In genomic region chr7:6015917-6016652, GRCh38 we compare ENCODE assay signal across 7 cellular contexts. TPM values are rescaled to one million over a fixed set of nuclear protein-coding genes. Genes with fewer than 3 reads are reported as not detected.
DNase-seq lines count a peak whose midpoint lies in the region; ATAC-seq and TF ChIP-seq lines count a peak whose summit lies in the region.

No MANE protein-coding gene starts in this region.

- H3K27ac Mint-ChIP-seq in neural crest cell (ENCODE audit: unreplicated experiment), result peak overlapping the region; percentile 45

- peak; percentile 27 for ATAC-seq in GM21717 (IDR thresholded peaks at IDR 0.05; ENCODE audit: unreplicated experiment)
- ATAC-seq in GM18858 (IDR thresholded peaks at IDR 0.05; ENCODE audit: unreplicated experiment), result no peak
- ATAC-seq in GM18868 (IDR thresholded peaks at IDR 0.05; ENCODE audit: unreplicated experiment), result no peak

- H3K9me3 Mint-ChIP-seq in neural crest cell, result no peaks in the 10 kb centered on the region

- H3K27ac ChIP-seq in cingulate gyrus (ENCODE audit: low read depth, low read length), result peak overlapping the region; percentile 52

- TF ChIP-seq CTCF in neural crest cell (conservative IDR thresholded peaks at IDR 0.05), result no peak

- H3K4me3 Mint-ChIP-seq in neural crest cell, result peak overlapping the region; percentile 27

- no peaks in the 10 kb centered on the region for H3K27me3 Mint-ChIP-seq in neural crest cell (ENCODE audit: low read depth)

- DNase-seq in NCI-H446 (lab: John Stamatoyannopoulos, UW) (peak; percentile 68 to 85), neural crest cell (ENCODE audit: low read depth, low spot score) (no peak), NOMO-1 (lab: John Stamatoyannopoulos, UW; ENCODE audit: unreplicated experiment in 2 of 2) (no peak)

- H3K36me3 Mint-ChIP-seq in neural crest cell (ENCODE audit: low read depth), result peaks cover 14% of the 10 kb centered on the region

- peaks cover 4% of the 10 kb centered on the region for H3K4me1 Mint-ChIP-seq in neural crest cell

RNA-seq across cellular contexts. Expression of gene AIMP2, which starts 7.0 kb away (rescaled TPM):
- total RNA-seq in neural crest cell, result 44.4 and 47.6 TPM in 2 replicates

RNA-seq across cellular contexts. Expression of gene PMS2, which starts 7.2 kb away (rescaled TPM):
- total RNA-seq in neural crest cell, result 20.3 and 21.4 TPM in 2 replicates

RNA-seq across cellular contexts. Expression of gene ANKRD61, which starts 15.1 kb away (rescaled TPM):
- 0.70 and 0.80 TPM in 2 replicates for total RNA-seq in neural crest cell

RNA-seq across cellular contexts. Expression of gene EIF2AK1, which starts 42.9 kb away (rescaled TPM):
- 107 TPM in 2 replicates for total RNA-seq in neural crest cell

RNA-seq across cellular contexts. Expression of gene RSPH10B, which starts 45.6 kb away (rescaled TPM):
- 0.07 TPM in 1 of 2 replicates, not detected in the other for total RNA-seq in neural crest cell

Comparison
In these comparisons a context has a peak if more than half of its experiments do, and no peak if none do; other contexts are left out.
1. DNase-seq: peak in NCI-H446 (2 of 2); none in neural crest cell (single experiment) and NOMO-1 (0 of 2).